In the genomic region with DNA sequence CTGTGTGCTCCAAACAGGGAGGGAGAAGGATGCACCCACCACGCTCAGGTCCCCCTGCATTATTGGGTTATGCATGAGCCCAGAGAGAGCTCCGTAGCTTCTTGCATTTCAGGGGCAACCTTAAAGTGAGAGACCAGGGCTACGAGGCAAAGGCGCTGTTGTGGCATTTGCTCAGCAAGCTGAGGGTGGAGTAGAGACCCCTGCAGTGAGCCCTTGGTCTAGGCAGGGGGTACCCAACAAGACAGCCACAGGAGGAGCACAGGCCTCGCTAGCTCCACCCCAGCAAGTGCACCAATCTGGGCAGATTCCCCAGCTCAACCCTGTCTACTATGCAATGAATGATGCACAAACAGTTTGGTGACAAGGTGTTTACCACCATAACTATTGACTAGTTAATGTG, we compare ENCODE assay signal across 37 cellular contexts.
"Had no signal": no experiment of that assay in that cellular context is flagged by ENCODE, and none has a peak within 500 bp of the region (broad histone marks: within the 10 kb centered on the region; RNA-seq: fewer than 3 reads in every experiment).

No MANE protein-coding gene starts in this region.

- FAIRE-seq: astrocyte, bronchial epithelial cell, colon had no signal

- H3K4me1 ChIP-seq: adrenal gland, ascending aorta, body of pancreas, breast epithelium had no signal

- H3K9me3 ChIP-seq: adrenal gland, ascending aorta, body of pancreas had no signal

- H3K36me3 ChIP-seq: adrenal gland, ascending aorta, brain microvascular endothelial cell, breast epithelium, cardiac muscle cell had no signal

- H3K36me3 Mint-ChIP-seq: activated naive CD4-positive, alpha-beta T cell treated with anti-CD3 and anti-CD28 coated beads, Interleukin-2, amount 10 ng/mL, durations not matched to agents 7 days and 5 days; activated naive CD4-positive, alpha-beta T cell treated with anti-CD3 and anti-CD28 coated beads, Interleukin-2, amount 50 U/mL, for 24 hours; activated naive CD8-positive, alpha-beta T cell; activated naive CD8-positive, alpha-beta T cell treated with anti-CD3 and anti-CD28 coated beads for 36 hours; activated naive CD8-positive, alpha-beta T cell treated with anti-CD3 and anti-CD28 coated beads, Interleukin-2, amount 10 ng/mL, durations not matched to agents 7 days and 5 days; brain had no signal

- ATAC-seq: activated naive CD4-positive, alpha-beta T cell treated with anti-CD3 and anti-CD28 coated beads, Interleukin-2, amount 50 U/mL, for 72 hours; activated naive CD8-positive, alpha-beta T cell treated with anti-CD3 and anti-CD28 coated beads, Interleukin-2, amount 50 U/mL, for 24 hours; activated T-cell treated with anti-CD3 and anti-CD28 coated beads, Interleukin-2, amount 50 U/mL, for 4 hours; activated T-cell treated with anti-CD3 and anti-CD28 coated beads, Interleukin-2, amount 50 U/mL, for 72 hours; activated T-helper 17 cell treated with anti-CD3 and anti-CD28 coated beads, Interleukin-2, amount 50 U/mL, for 72 hours; body of pancreas had no signal

- H3K9me3 Mint-ChIP-seq: activated naive CD4-positive, alpha-beta T cell treated with anti-CD3 and anti-CD28 coated beads, Interleukin-2, amount 50 U/mL, for 24 hours had no signal

- H3K27me3 Mint-ChIP-seq: activated naive CD4-positive, alpha-beta T cell treated with anti-CD3 and anti-CD28 coated beads, Interleukin-2, amount 10 ng/mL, durations not matched to agents 7 days and 5 days; activated naive CD4-positive, alpha-beta T cell treated with anti-CD3 and anti-CD28 coated beads, Interleukin-2, amount 50 U/mL, for 24 hours; activated naive CD8-positive, alpha-beta T cell treated with anti-CD3 and anti-CD28 coated beads, Interleukin-2, amount 10 ng/mL, durations not matched to agents 7 days and 5 days; activated naive CD8-positive, alpha-beta T cell treated with anti-CD3 and anti-CD28 coated beads, Interleukin-2, amount 50 U/mL, for 24 hours; activated T-cell treated with anti-CD3 and anti-CD28 coated beads, Interleukin-2, amount 50 U/mL, for 24 hours; central memory CD8-positive, alpha-beta T cell had no signal

- DNase-seq: activated effector memory CD4-positive, alpha-beta T cell treated with anti-CD3 and anti-CD28 coated beads, Interleukin-2, amount 50 U/mL, for 16 hours; activated effector memory CD4-positive, alpha-beta T cell treated with Interleukin-2 at 50 U/mL for 16 hours; activated gamma-delta T cell; activated gamma-delta T cell treated with Interleukin-2 at 50 U/mL for 16 hours; activated naive CD4-positive, alpha-beta T cell; activated naive CD4-positive, alpha-beta T cell treated with anti-CD3 and anti-CD28 coated beads for 36 hours; activated naive CD4-positive, alpha-beta T cell treated with anti-CD3 and anti-CD28 coated beads, Interleukin-2, amount 10 ng/mL, durations not matched to agents 7 days and 5 days; activated naive CD4-positive, alpha-beta T cell treated with anti-CD3 and anti-CD28 coated beads, Interleukin-2, amount 50 U/mL, for 16 hours; activated naive CD4-positive, alpha-beta T cell treated with Interleukin-2 at 50 U/mL for 16 hours; activated naive CD8-positive, alpha-beta T cell treated with anti-CD3 and anti-CD28 coated beads for 36 hours; activated naive CD8-positive, alpha-beta T cell treated with anti-CD3 and anti-CD28 coated beads, Interleukin-2, amount 10 ng/mL, durations not matched to agents 7 days and 5 days; activated naive CD8-positive, alpha-beta T cell treated with anti-CD3 and anti-CD28 coated beads, Interleukin-2, amount 50 U/mL, for 24 hours; activated T-cell treated with anti-CD3 and anti-CD28 coated beads, Interleukin-2, amount 50 U/mL, for 24 hours; activated T-cell treated with anti-CD3 and anti-CD28 coated beads, Interleukin-2, amount 50 U/mL, for 4 hours; activated T-cell treated with anti-CD3 and anti-CD28 coated beads, Interleukin-2, amount 50 U/mL, for 48 hours; activated T-cell treated with anti-CD3 and anti-CD28 coated beads, Interleukin-2, amount 50 U/mL, for 72 hours; adrenal gland; amniotic stem cell; amygdala; body of pancreas; brain microvascular endothelial cell; central memory CD4-positive, alpha-beta T cell; cerebellar nuclear complex had no signal

- H3K27ac ChIP-seq: adrenal gland, ascending aorta, body of pancreas, brain microvascular endothelial cell, breast epithelium, cardiac muscle cell had no signal

- H3K4me3 Mint-ChIP-seq: activated naive CD4-positive, alpha-beta T cell treated with anti-CD3 and anti-CD28 coated beads for 36 hours; activated naive CD4-positive, alpha-beta T cell treated with anti-CD3 and anti-CD28 coated beads, Interleukin-2, amount 10 ng/mL, durations not matched to agents 7 days and 5 days; activated naive CD4-positive, alpha-beta T cell treated with anti-CD3 and anti-CD28 coated beads, Interleukin-2, amount 50 U/mL, for 24 hours; activated naive CD8-positive, alpha-beta T cell; activated naive CD8-positive, alpha-beta T cell treated with anti-CD3 and anti-CD28 coated beads for 36 hours; activated naive CD8-positive, alpha-beta T cell treated with anti-CD3 and anti-CD28 coated beads, Interleukin-2, amount 10 ng/mL, durations not matched to agents 7 days and 5 days; activated naive CD8-positive, alpha-beta T cell treated with anti-CD3 and anti-CD28 coated beads, Interleukin-2, amount 50 U/mL, for 24 hours; activated T-cell treated with anti-CD3 and anti-CD28 coated beads, Interleukin-2, amount 50 U/mL, for 24 hours; activated T-cell treated with anti-CD3 and anti-CD28 coated beads, Interleukin-2, amount 50 U/mL, for 4 hours; activated T-cell treated with anti-CD3 and anti-CD28 coated beads, Interleukin-2, amount 50 U/mL, for 72 hours; activated T-helper 1 cell treated with anti-CD3 and anti-CD28 coated beads, Interleukin-12 subunit alpha, Interleukin-12 subunit beta, Interleukin-2, Interleukin-4 antibody, amounts not matched to agents 30 ng/mL and 10 ng/mL and 1 ng/mL, durations not matched to agents 14 hours and 24 hours and 36 hours; activated T-helper 17 cell treated with anti-CD3 and anti-CD28 coated beads, Interleukin-2, amount 50 U/mL, for 72 hours; brain; central memory CD8-positive, alpha-beta T cell had no signal

- H3K27ac Mint-ChIP-seq: activated naive CD4-positive, alpha-beta T cell treated with anti-CD3 and anti-CD28 coated beads for 36 hours; activated naive CD4-positive, alpha-beta T cell treated with anti-CD3 and anti-CD28 coated beads, Interleukin-2, amount 10 ng/mL, durations not matched to agents 7 days and 5 days; activated naive CD4-positive, alpha-beta T cell treated with anti-CD3 and anti-CD28 coated beads, Interleukin-2, amount 50 U/mL, for 24 hours; activated naive CD4-positive, alpha-beta T cell treated with anti-CD3 and anti-CD28 coated beads, Interleukin-2, amount 50 U/mL, for 72 hours; activated naive CD8-positive, alpha-beta T cell; activated naive CD8-positive, alpha-beta T cell treated with anti-CD3 and anti-CD28 coated beads for 36 hours; activated naive CD8-positive, alpha-beta T cell treated with anti-CD3 and anti-CD28 coated beads, Interleukin-2, amount 10 ng/mL, durations not matched to agents 7 days and 5 days; activated naive CD8-positive, alpha-beta T cell treated with anti-CD3 and anti-CD28 coated beads, Interleukin-2, amount 50 U/mL, for 24 hours; activated T-cell treated with anti-CD3 and anti-CD28 coated beads, Interleukin-2, amount 50 U/mL, for 24 hours; activated T-cell treated with anti-CD3 and anti-CD28 coated beads, Interleukin-2, amount 50 U/mL, for 72 hours; activated T-helper 1 cell treated with anti-CD3 and anti-CD28 coated beads, Interleukin-12 subunit alpha, Interleukin-12 subunit beta, Interleukin-2, Interleukin-4 antibody, amounts not matched to agents 30 ng/mL and 10 ng/mL and 1 ng/mL, durations not matched to agents 14 hours and 24 hours and 36 hours; activated T-helper 17 cell treated with anti-CD3 and anti-CD28 coated beads, Interleukin-2, amount 50 U/mL, for 72 hours; activated T-helper 2 cell treated with anti-CD3 and anti-CD28 coated beads, Interferon-gamma antibody, Interleukin-2, Interleukin-4, amounts not matched to agents 10 μg/mL and 5 μg/mL and 100 μg/mL, durations not matched to agents 14 hours and 24 hours and 36 hours; brain had no signal

- H3K4me3 ChIP-seq: adrenal gland, ascending aorta, body of pancreas, breast epithelium, cardiac muscle cell had no signal

- H3K27me3 ChIP-seq: adrenal gland, ascending aorta, body of pancreas, brain microvascular endothelial cell, breast epithelium, cardiac muscle cell had no signal

- H3K4me1 Mint-ChIP-seq: activated naive CD4-positive, alpha-beta T cell treated with anti-CD3 and anti-CD28 coated beads, Interleukin-2, amount 10 ng/mL, durations not matched to agents 7 days and 5 days; activated naive CD4-positive, alpha-beta T cell treated with anti-CD3 and anti-CD28 coated beads, Interleukin-2, amount 50 U/mL, for 24 hours; activated naive CD8-positive, alpha-beta T cell treated with anti-CD3 and anti-CD28 coated beads for 36 hours; activated naive CD8-positive, alpha-beta T cell treated with anti-CD3 and anti-CD28 coated beads, Interleukin-2, amount 10 ng/mL, durations not matched to agents 7 days and 5 days; activated naive CD8-positive, alpha-beta T cell treated with anti-CD3 and anti-CD28 coated beads, Interleukin-2, amount 50 U/mL, for 24 hours; activated T-helper 17 cell treated with anti-CD3 and anti-CD28 coated beads, Interleukin-2, amount 50 U/mL, for 72 hours; brain; central memory CD8-positive, alpha-beta T cell had no signal
